ENCODE assay signal across 1 cellular context in genomic region chr14:52553671-52554575, GRCh38.
TF ChIP-seq lines count a peak whose summit lies in the region.

No MANE protein-coding gene starts in this region.

TF ChIP-seq in HEK293, 187 proteins besides CTCF, POLR2A, EP300 and RAD21 (continued from another document):
- peak; percentile 98 for TF ChIP-seq ATF2 (tag by site-specific recombination; IDR thresholded peaks at IDR 0.05; ENCODE audit: low read depth)
- TF ChIP-seq, protein P1, sequence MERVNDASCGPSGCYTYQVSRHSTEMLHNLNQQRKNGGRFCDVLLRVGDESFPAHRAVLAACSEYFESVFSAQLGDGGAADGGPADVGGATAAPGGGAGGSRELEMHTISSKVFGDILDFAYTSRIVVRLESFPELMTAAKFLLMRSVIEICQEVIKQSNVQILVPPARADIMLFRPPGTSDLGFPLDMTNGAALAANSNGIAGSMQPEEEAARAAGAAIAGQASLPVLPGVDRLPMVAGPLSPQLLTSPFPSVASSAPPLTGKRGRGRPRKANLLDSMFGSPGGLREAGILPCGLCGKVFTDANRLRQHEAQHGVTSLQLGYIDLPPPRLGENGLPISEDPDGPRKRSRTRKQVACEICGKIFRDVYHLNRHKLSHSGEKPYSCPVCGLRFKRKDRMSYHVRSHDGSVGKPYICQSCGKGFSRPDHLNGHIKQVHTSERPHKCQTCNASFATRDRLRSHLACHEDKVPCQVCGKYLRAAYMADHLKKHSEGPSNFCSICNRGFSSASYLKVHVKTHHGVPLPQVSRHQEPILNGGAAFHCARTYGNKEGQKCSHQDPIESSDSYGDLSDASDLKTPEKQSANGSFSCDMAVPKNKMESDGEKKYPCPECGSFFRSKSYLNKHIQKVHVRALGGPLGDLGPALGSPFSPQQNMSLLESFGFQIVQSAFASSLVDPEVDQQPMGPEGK (tag by site-specific recombination; IDR thresholded peaks at IDR 0.05), result peak; percentile 38; the same call in 1 of the 2 replicates
- no peak for TF ChIP-seq ZBTB1 (tag by site-specific recombination; IDR thresholded peaks at IDR 0.05)
- TF ChIP-seq ZNF660 (tag by site-specific recombination; IDR thresholded peaks at IDR 0.05), result peak; percentile 82
- TF ChIP-seq ZNF629 (tag by site-specific recombination; IDR thresholded peaks at IDR 0.05), result peak; percentile 41; the same call in 1 of the 2 replicates
- TF ChIP-seq PRDM10 (tag by site-specific recombination; IDR thresholded peaks at IDR 0.05), result peak; percentile 34; the same call in 1 of the 2 replicates
- 0 out of 2 replicates have a peak, but pooled peaks have one; percentile 14 for TF ChIP-seq ZBTB21 (tag by site-specific recombination; IDR thresholded peaks at IDR 0.05)
- no peak for TF ChIP-seq ZSCAN5A (tag by site-specific recombination; IDR thresholded peaks at IDR 0.05)
- peak; percentile 95 for TF ChIP-seq ZNF600 (tag by site-specific recombination; IDR thresholded peaks at IDR 0.05)
- TF ChIP-seq SCRT2 (tag by site-specific recombination; IDR thresholded peaks at IDR 0.05), result no peak
- TF ChIP-seq ZEB2 (tag by site-specific recombination; IDR thresholded peaks at IDR 0.05), result peak; percentile 73
- TF ChIP-seq ZFP69B (tag by site-specific recombination; IDR thresholded peaks at IDR 0.05), result no peak
- TF ChIP-seq, protein P2, sequence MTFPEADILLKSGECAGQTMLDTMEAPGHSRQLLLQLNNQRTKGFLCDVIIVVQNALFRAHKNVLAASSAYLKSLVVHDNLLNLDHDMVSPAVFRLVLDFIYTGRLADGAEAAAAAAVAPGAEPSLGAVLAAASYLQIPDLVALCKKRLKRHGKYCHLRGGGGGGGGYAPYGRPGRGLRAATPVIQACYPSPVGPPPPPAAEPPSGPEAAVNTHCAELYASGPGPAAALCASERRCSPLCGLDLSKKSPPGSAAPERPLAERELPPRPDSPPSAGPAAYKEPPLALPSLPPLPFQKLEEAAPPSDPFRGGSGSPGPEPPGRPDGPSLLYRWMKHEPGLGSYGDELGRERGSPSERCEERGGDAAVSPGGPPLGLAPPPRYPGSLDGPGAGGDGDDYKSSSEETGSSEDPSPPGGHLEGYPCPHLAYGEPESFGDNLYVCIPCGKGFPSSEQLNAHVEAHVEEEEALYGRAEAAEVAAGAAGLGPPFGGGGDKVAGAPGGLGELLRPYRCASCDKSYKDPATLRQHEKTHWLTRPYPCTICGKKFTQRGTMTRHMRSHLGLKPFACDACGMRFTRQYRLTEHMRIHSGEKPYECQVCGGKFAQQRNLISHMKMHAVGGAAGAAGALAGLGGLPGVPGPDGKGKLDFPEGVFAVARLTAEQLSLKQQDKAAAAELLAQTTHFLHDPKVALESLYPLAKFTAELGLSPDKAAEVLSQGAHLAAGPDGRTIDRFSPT (tag by site-specific recombination; IDR thresholded peaks at IDR 0.05), result peak; percentile 79
- peak; percentile 21; the same call in 1 of the 2 replicates for TF ChIP-seq GLIS1 (tag by site-specific recombination; IDR thresholded peaks at IDR 0.05)
- TF ChIP-seq MEIS1 (CRISPR knock-in tag; IDR thresholded peaks at IDR 0.05; ENCODE audit: borderline replicate concordance), result no peak
- 0 out of 2 replicates have a peak, but pooled peaks have one; percentile 21 for TF ChIP-seq TRIM28 (IDR thresholded peaks at IDR 0.05; ENCODE audit: borderline replicate concordance, low read length)
- TF ChIP-seq ZBTB17 (tag by site-specific recombination; IDR thresholded peaks at IDR 0.05), result peak; percentile 80
- TF ChIP-seq ZNF76 (tag by site-specific recombination; IDR thresholded peaks at IDR 0.05; ENCODE audit: borderline replicate concordance, low read depth), result 0 out of 2 replicates have a peak, but pooled peaks have one; percentile 12
- TF ChIP-seq ZNF133 (tag by site-specific recombination; IDR thresholded peaks at IDR 0.05), result no peak
- TF ChIP-seq ZNF366 (tag by site-specific recombination; conservative IDR thresholded peaks at IDR 0.05), result peak; percentile 84
- TF ChIP-seq ZNF341 (tag by site-specific recombination; IDR thresholded peaks at IDR 0.05; ENCODE audit: low read depth), result peak; percentile 97
- TF ChIP-seq ZFP41 (tag by site-specific recombination; IDR thresholded peaks at IDR 0.05; ENCODE audit: borderline replicate concordance), result no peak
- TF ChIP-seq ZXDB (tag by site-specific recombination; IDR thresholded peaks at IDR 0.05), result 0 out of 2 replicates have a peak, but pooled peaks have one; percentile 18
- TF ChIP-seq, protein P3, sequence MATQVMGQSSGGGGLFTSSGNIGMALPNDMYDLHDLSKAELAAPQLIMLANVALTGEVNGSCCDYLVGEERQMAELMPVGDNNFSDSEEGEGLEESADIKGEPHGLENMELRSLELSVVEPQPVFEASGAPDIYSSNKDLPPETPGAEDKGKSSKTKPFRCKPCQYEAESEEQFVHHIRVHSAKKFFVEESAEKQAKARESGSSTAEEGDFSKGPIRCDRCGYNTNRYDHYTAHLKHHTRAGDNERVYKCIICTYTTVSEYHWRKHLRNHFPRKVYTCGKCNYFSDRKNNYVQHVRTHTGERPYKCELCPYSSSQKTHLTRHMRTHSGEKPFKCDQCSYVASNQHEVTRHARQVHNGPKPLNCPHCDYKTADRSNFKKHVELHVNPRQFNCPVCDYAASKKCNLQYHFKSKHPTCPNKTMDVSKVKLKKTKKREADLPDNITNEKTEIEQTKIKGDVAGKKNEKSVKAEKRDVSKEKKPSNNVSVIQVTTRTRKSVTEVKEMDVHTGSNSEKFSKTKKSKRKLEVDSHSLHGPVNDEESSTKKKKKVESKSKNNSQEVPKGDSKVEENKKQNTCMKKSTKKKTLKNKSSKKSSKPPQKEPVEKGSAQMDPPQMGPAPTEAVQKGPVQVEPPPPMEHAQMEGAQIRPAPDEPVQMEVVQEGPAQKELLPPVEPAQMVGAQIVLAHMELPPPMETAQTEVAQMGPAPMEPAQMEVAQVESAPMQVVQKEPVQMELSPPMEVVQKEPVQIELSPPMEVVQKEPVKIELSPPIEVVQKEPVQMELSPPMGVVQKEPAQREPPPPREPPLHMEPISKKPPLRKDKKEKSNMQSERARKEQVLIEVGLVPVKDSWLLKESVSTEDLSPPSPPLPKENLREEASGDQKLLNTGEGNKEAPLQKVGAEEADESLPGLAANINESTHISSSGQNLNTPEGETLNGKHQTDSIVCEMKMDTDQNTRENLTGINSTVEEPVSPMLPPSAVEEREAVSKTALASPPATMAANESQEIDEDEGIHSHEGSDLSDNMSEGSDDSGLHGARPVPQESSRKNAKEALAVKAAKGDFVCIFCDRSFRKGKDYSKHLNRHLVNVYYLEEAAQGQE (tag by site-specific recombination; IDR thresholded peaks at IDR 0.05), result peak; percentile 8; the same call in 1 of the 2 replicates
- TF ChIP-seq ZSCAN16 (tag by site-specific recombination; IDR thresholded peaks at IDR 0.05), result no peak
- peak; percentile 47; the same call in 1 of the 2 replicates for TF ChIP-seq GLIS2 (tag by site-specific recombination; IDR thresholded peaks at IDR 0.05)
